24 cellular contexts compared by ENCODE assay signal in genomic region chr18:39752351-39752750, GRCh38.
"Had no signal": no experiment of that assay in that cellular context is flagged by ENCODE, and none has a peak within 500 bp of the region (broad histone marks: within the 10 kb centered on the region; RNA-seq: fewer than 3 reads in every experiment).

No MANE protein-coding gene starts in this region.

- H3K36me3 Mint-ChIP-seq: stimulated activated naive B cell treated with anti-CD40 and anti-IgM and Interleukin-4, amounts not matched to agents 10 μg/mL and 1 μg/mL and 100 μg/mL, for 72 hours had no signal

- H3K27me3 Mint-ChIP-seq: activated CD4-positive, alpha-beta T cell treated with anti-CD3 and anti-CD28 coated beads, Interleukin-2, amount 10 ng/mL, durations not matched to agents 7 days and 5 days; activated CD8-positive, alpha-beta T cell treated with anti-CD3 and anti-CD28 coated beads for 36 hours; progenitor cell of endocrine pancreas; stimulated activated naive B cell treated with anti-CD40 and anti-IgM and Interleukin-4, amounts not matched to agents 10 μg/mL and 1 μg/mL and 100 μg/mL, for 72 hours; T-helper 17 cell had no signal

- H3K27ac Mint-ChIP-seq: activated CD4-positive, alpha-beta T cell treated with anti-CD3 and anti-CD28 coated beads, Interleukin-2, amount 10 ng/mL, durations not matched to agents 7 days and 5 days; activated CD8-positive, alpha-beta T cell treated with anti-CD3 and anti-CD28 coated beads for 36 hours; activated naive CD4-positive, alpha-beta T cell treated with anti-CD3 and anti-CD28 coated beads, Interleukin-2, amount 50 U/mL, for 72 hours; activated T-cell treated with anti-CD3 and anti-CD28 coated beads, Interleukin-2, amount 50 U/mL, for 72 hours; mesothelial cell of epicardium; natural killer cell; progenitor cell of endocrine pancreas; stimulated activated naive B cell treated with anti-CD40 and anti-IgM and Interleukin-4, amounts not matched to agents 10 μg/mL and 1 μg/mL and 100 μg/mL, for 72 hours; T-helper 17 cell had no signal

- H3K4me1 Mint-ChIP-seq: activated CD4-positive, alpha-beta T cell treated with anti-CD3 and anti-CD28 coated beads, Interleukin-2, amount 10 ng/mL, durations not matched to agents 7 days and 5 days; mesothelial cell of epicardium; natural killer cell; stimulated activated naive B cell treated with anti-CD40 and anti-IgM and Interleukin-4, amounts not matched to agents 10 μg/mL and 1 μg/mL and 100 μg/mL, for 72 hours; T-helper 17 cell had no signal

- H3K4me3 Mint-ChIP-seq: activated CD4-positive, alpha-beta T cell treated with anti-CD3 and anti-CD28 coated beads, Interleukin-2, amount 10 ng/mL, durations not matched to agents 7 days and 5 days; activated CD8-positive, alpha-beta T cell treated with anti-CD3 and anti-CD28 coated beads for 36 hours; activated T-cell treated with anti-CD3 and anti-CD28 coated beads, Interleukin-2, amount 50 U/mL, for 72 hours; mesothelial cell of epicardium; natural killer cell; stimulated activated naive B cell treated with anti-CD40 and anti-IgM and Interleukin-4, amounts not matched to agents 10 μg/mL and 1 μg/mL and 100 μg/mL, for 72 hours; T-helper 17 cell had no signal

- ATAC-seq: activated CD8-positive, alpha-beta T cell treated with anti-CD3 and anti-CD28 coated beads for 36 hours; activated naive CD4-positive, alpha-beta T cell treated with anti-CD3 and anti-CD28 coated beads, Interleukin-2, amount 50 U/mL, for 72 hours; activated T-cell treated with anti-CD3 and anti-CD28 coated beads, Interleukin-2, amount 50 U/mL, for 72 hours; body of pancreas; left colon; natural killer cell; SK-N-SH treated with all-trans-retinoic acid at 6 μM for 48 hours; stimulated activated naive B cell treated with anti-CD40 and anti-IgM and Interleukin-4, amounts not matched to agents 10 μg/mL and 1 μg/mL and 100 μg/mL, for 72 hours; T-helper 17 cell had no signal

- DNase-seq: activated CD4-positive, alpha-beta T cell treated with anti-CD3 and anti-CD28 coated beads, Interleukin-2, amount 10 ng/mL, durations not matched to agents 7 days and 5 days; activated CD4-positive, CD25-positive, alpha-beta regulatory T cell treated with anti-CD3 and anti-CD28 coated beads, Interleukin-2, amount 50 U/mL, for 72 hours; activated CD8-positive, alpha-beta T cell treated with anti-CD3 and anti-CD28 coated beads for 36 hours; activated naive CD4-positive, alpha-beta T cell; activated T-cell treated with anti-CD3 and anti-CD28 coated beads, Interleukin-2, amount 50 U/mL, for 72 hours; body of pancreas; dorsolateral prefrontal cortex; effector memory CD4-positive, alpha-beta T cell; erythroblast; head of caudate nucleus; hippocampal formation; left colon; mammary epithelial cell; natural killer cell; sigmoid colon; stimulated activated CD4-positive, alpha-beta T cell treated with anti-CD3 and anti-CD28 coated beads, Interleukin-1b, Interleukin-23, amount 100 ng/mL, for 48 hours; stimulated activated naive B cell treated with anti-CD40 and anti-IgM and Interleukin-4, amounts not matched to agents 10 μg/mL and 1 μg/mL and 100 μg/mL, for 72 hours; stomach; T-helper 17 cell; transverse colon had no signal
